ENCODE assay signal across 13 cellular contexts in genomic region chr3:50622881-50623280, GRCh38. TPM values are rescaled to one million over a fixed set of nuclear protein-coding genes. Genes with fewer than 3 reads are reported as not detected.
DNase-seq lines count a peak whose midpoint lies in the region; ATAC-seq and TF ChIP-seq lines count a peak whose summit lies in the region.
"Had no signal": no experiment of that assay in that cellular context is flagged by ENCODE, and none has a peak within 500 bp of the region (broad histone marks: within the 10 kb centered on the region; RNA-seq: fewer than 3 reads in every experiment).

No MANE protein-coding gene starts in this region.

- intact Hi-C loops in activated naive CD4-positive, alpha-beta T cell treated with anti-CD3 and anti-CD28 coated beads for 36 hours (cut with micrococcal nuclease): no loop called here

- H3K36me3 Mint-ChIP-seq in activated naive CD4-positive, alpha-beta T cell treated with anti-CD3 and anti-CD28 coated beads for 36 hours (ENCODE audit: low read depth): peaks cover 50% of the 10 kb centered on the region
- peaks cover 22 to 48% of the 10 kb centered on the region in 2 donors for H3K36me3 Mint-ChIP-seq in stimulated activated naive B cell treated with anti-CD40 and anti-IgM and Interleukin-4, amounts not matched to agents 10 μg/mL and 1 μg/mL and 100 μg/mL, for 72 hours
- H3K36me3 Mint-ChIP-seq in mesothelial cell of epicardium: peaks cover 8% of the 10 kb centered on the region

- CTCF ChIA-PET in activated naive CD4-positive, alpha-beta T cell treated with anti-CD3 and anti-CD28 coated beads for 36 hours (lab: Charles Lee): interaction anchor here (1.4 to 13.4 kb wide), 4 partner anchors 8 to 53 kb away, joined by 3 to 376 read pairs (median 42); partner anchors contain the start of genes C3orf18 and HEMK1

- peak overlapping the region; percentile 91 for H3K27ac Mint-ChIP-seq in activated naive CD4-positive, alpha-beta T cell treated with anti-CD3 and anti-CD28 coated beads for 36 hours
- peak overlapping the region; percentile 65 for H3K27ac Mint-ChIP-seq in stimulated activated naive B cell treated with anti-CD40 and anti-IgM and Interleukin-4, amounts not matched to agents 10 μg/mL and 1 μg/mL and 100 μg/mL, for 72 hours
- H3K27ac Mint-ChIP-seq in mesothelial cell of epicardium: no peak overlapping the region

- H3K4me3 Mint-ChIP-seq in activated naive CD4-positive, alpha-beta T cell treated with anti-CD3 and anti-CD28 coated beads for 36 hours: no peak overlapping the region
- no peak overlapping the region for H3K4me3 Mint-ChIP-seq in stimulated activated naive B cell treated with anti-CD40 and anti-IgM and Interleukin-4, amounts not matched to agents 10 μg/mL and 1 μg/mL and 100 μg/mL, for 72 hours
- H3K4me3 Mint-ChIP-seq in mesothelial cell of epicardium: no peak overlapping the region

- H3K9me3 ChIP-seq in WERI-Rb-1 (ENCODE audit: severe bottlenecking): no peaks in the 10 kb centered on the region

- peaks cover 91% of the 10 kb centered on the region for H3K4me1 Mint-ChIP-seq in activated naive CD4-positive, alpha-beta T cell treated with anti-CD3 and anti-CD28 coated beads for 36 hours (ENCODE audit: low read depth)
- peaks cover 46 to 82% of the 10 kb centered on the region in 2 donors for H3K4me1 Mint-ChIP-seq in stimulated activated naive B cell treated with anti-CD40 and anti-IgM and Interleukin-4, amounts not matched to agents 10 μg/mL and 1 μg/mL and 100 μg/mL, for 72 hours
- peaks cover 25% of the 10 kb centered on the region for H3K4me1 Mint-ChIP-seq in mesothelial cell of epicardium

- no peak overlapping the region for H3K4me3 ChIP-seq in WERI-Rb-1 (ENCODE audit: low read depth, low read length)

- peak; percentile 45 for ATAC-seq in esophagus mucosa
- no peak for ATAC-seq in stimulated activated naive B cell treated with anti-CD40 and anti-IgM and Interleukin-4, amounts not matched to agents 10 μg/mL and 1 μg/mL and 100 μg/mL, for 72 hours (replicated peaks)

- no peaks in the 10 kb centered on the region for H3K27me3 Mint-ChIP-seq in activated naive CD4-positive, alpha-beta T cell treated with anti-CD3 and anti-CD28 coated beads for 36 hours (ENCODE audit: low read depth)
- no peaks in the 10 kb centered on the region for H3K27me3 Mint-ChIP-seq in stimulated activated naive B cell treated with anti-CD40 and anti-IgM and Interleukin-4, amounts not matched to agents 10 μg/mL and 1 μg/mL and 100 μg/mL, for 72 hours
- H3K27me3 Mint-ChIP-seq in mesothelial cell of epicardium (ENCODE audit: low read depth): no peaks in the 10 kb centered on the region

- no peaks in the 10 kb centered on the region for H3K27me3 ChIP-seq in WERI-Rb-1 (ENCODE audit: insufficient read depth, low read depth, severe bottlenecking)

- TF ChIP-seq CTCF in WERI-Rb-1 (IDR thresholded peaks at IDR 0.05; ENCODE audit: low read depth, low read length): no peak
- no peak for TF ChIP-seq CTCF in GM13976 (IDR thresholded peaks at IDR 0.05; ENCODE audit: borderline replicate concordance, control extremely low read depth, extremely low read depth, insufficient read depth, missing control alignments)
- no peak for TF ChIP-seq CTCF in mesothelial cell of epicardium (IDR thresholded peaks at IDR 0.05; ENCODE audit: unreplicated experiment)

- DNase-seq in activated naive CD4-positive, alpha-beta T cell treated with anti-CD3 and anti-CD28 coated beads for 36 hours: no peak
- no peak for DNase-seq in activated naive CD4-positive, alpha-beta T cell treated with anti-CD3 and anti-CD28 coated beads, Interleukin-2, amount 50 U/mL, for 16 hours
- DNase-seq in WERI-Rb-1 (no peak), NCI-H2227 treated with DMSO at 0.1 percent for 48 hours (lab: John Stamatoyannopoulos, UW) (no peak), GM13976 (ENCODE audit: low spot score) (no peak), mesothelial cell of epicardium (ENCODE audit: low spot score in 2 of 2, unreplicated experiment in 2 of 2) (no peak)
- DNase-seq in stimulated activated naive B cell treated with anti-CD40 and anti-IgM and Interleukin-4, amounts not matched to agents 10 μg/mL and 1 μg/mL and 100 μg/mL, for 72 hours: no peak
- DNase-seq: islet precursor cell; NCI-H345; occipital lobe; SHP77 treated with DMSO at 0.1 percent for 48 hours; stimulated activated CD4-positive, alpha-beta T cell treated with anti-CD3 and anti-CD28 coated beads, Interleukin-4, amount 100 ng/mL, for 4 hours had no signal

- H3K27ac ChIP-seq in WERI-Rb-1: peak overlapping the region; percentile 36; the same call in 1 of the 2 replicates

- in situ Hi-C loops in GM13976 (cut with MboI; ENCODE audit: low sequenced_read_pairs, unreplicated experiment): no loop called here

- H3K9me3 Mint-ChIP-seq in activated naive CD4-positive, alpha-beta T cell treated with anti-CD3 and anti-CD28 coated beads for 36 hours: no peaks in the 10 kb centered on the region
- H3K9me3 Mint-ChIP-seq in stimulated activated naive B cell treated with anti-CD40 and anti-IgM and Interleukin-4, amounts not matched to agents 10 μg/mL and 1 μg/mL and 100 μg/mL, for 72 hours: no peaks in the 10 kb centered on the region
- no peaks in the 10 kb centered on the region for H3K9me3 Mint-ChIP-seq in mesothelial cell of epicardium

- peaks cover 2% of the 10 kb centered on the region for H3K36me3 ChIP-seq in WERI-Rb-1

RNA-seq across cellular contexts. Expression of gene MAPKAPK3, which starts 5.9 kb away (rescaled TPM):
- total RNA-seq in activated naive CD4-positive, alpha-beta T cell treated with anti-CD3 and anti-CD28 coated beads for 36 hours: 100 to 1,000 TPM; 105 to 106 TPM
- total RNA-seq in esophagus mucosa (50.5 TPM), mesothelial cell of epicardium (33.6 to 36.8 TPM (median 35.9 TPM) in 3 replicates)

RNA-seq across cellular contexts. Expression of gene CISH, which starts 11.3 kb away (rescaled TPM):
- 100 to 1,000 TPM; 136 to 138 TPM for total RNA-seq in activated naive CD4-positive, alpha-beta T cell treated with anti-CD3 and anti-CD28 coated beads for 36 hours
- total RNA-seq in esophagus mucosa (4.8 TPM), mesothelial cell of epicardium (15.2 to 16.7 TPM (median 15.2 TPM) in 3 replicates)

RNA-seq across cellular contexts. Expression of gene DOCK3, which starts 51.8 kb away (rescaled TPM):
- 1 to 10 TPM; 1.6 to 1.7 TPM for total RNA-seq in activated naive CD4-positive, alpha-beta T cell treated with anti-CD3 and anti-CD28 coated beads for 36 hours
- total RNA-seq in esophagus mucosa (0.84 TPM), mesothelial cell of epicardium (21.0 to 21.6 TPM (median 21.4 TPM) in 3 replicates)

RNA-seq across cellular contexts. Expression of gene HEMK1, which starts 53.6 kb away (rescaled TPM):
- total RNA-seq in activated naive CD4-positive, alpha-beta T cell treated with anti-CD3 and anti-CD28 coated beads for 36 hours: 10 to 100 TPM; 27.0 to 30.4 TPM
- total RNA-seq in esophagus mucosa (11.0 TPM), mesothelial cell of epicardium (32.1 to 34.1 TPM (median 32.8 TPM) in 3 replicates)

RNA-seq across cellular contexts. Expression of gene C3orf18, which starts 55.3 kb away (rescaled TPM):
- 1 to 10 TPM; 3.1 to 3.8 TPM for total RNA-seq in activated naive CD4-positive, alpha-beta T cell treated with anti-CD3 and anti-CD28 coated beads for 36 hours
- total RNA-seq in esophagus mucosa: 0.68 TPM
- 12.7 to 15.1 TPM (median 12.8 TPM) in 3 replicates for total RNA-seq in mesothelial cell of epicardium
